1 cellular context compared by ENCODE assay signal in genomic region chr1:110123224-110123623, GRCh38.
TF ChIP-seq lines count a peak whose summit lies in the region.

No MANE protein-coding gene starts in this region.

TF ChIP-seq in SK-N-SH, 30 proteins besides CTCF, POLR2A, EP300 and RAD21 (continued from another document):
- TF ChIP-seq ZBTB33 (IDR thresholded peaks at IDR 0.05; ENCODE audit: borderline replicate concordance, low read depth), result no peak
- TF ChIP-seq TCF12 (IDR thresholded peaks at IDR 0.05), result no peak
- no peak for TF ChIP-seq FOXJ3 (CRISPR knock-in tag; IDR thresholded peaks at IDR 0.05)
- no peak for TF ChIP-seq CHD2 (IDR thresholded peaks at IDR 0.05; ENCODE audit: low read length, partially characterized antibody)
